In genomic region chr5:73460133-73460532, GRCh38 we compare ENCODE assay signal across 1 cellular context.
TF ChIP-seq lines count a peak whose summit lies in the region.

No MANE protein-coding gene starts in this region.

TF ChIP-seq in GM23338, 12 proteins besides CTCF, POLR2A, EP300 and RAD21:
- TF ChIP-seq REST (IDR thresholded peaks at IDR 0.05; ENCODE audit: unreplicated experiment), result no peak
- no peak for TF ChIP-seq EZH2phosphoT487 (IDR thresholded peaks at IDR 0.05; ENCODE audit: unreplicated experiment)
- TF ChIP-seq ZNF331 (CRISPR knock-in tag; IDR thresholded peaks at IDR 0.05; ENCODE audit: low read depth), result no peak
- no peak for TF ChIP-seq CREB1 (CRISPR knock-in tag; IDR thresholded peaks at IDR 0.05; ENCODE audit: low read depth)
- TF ChIP-seq, protein P1, sequence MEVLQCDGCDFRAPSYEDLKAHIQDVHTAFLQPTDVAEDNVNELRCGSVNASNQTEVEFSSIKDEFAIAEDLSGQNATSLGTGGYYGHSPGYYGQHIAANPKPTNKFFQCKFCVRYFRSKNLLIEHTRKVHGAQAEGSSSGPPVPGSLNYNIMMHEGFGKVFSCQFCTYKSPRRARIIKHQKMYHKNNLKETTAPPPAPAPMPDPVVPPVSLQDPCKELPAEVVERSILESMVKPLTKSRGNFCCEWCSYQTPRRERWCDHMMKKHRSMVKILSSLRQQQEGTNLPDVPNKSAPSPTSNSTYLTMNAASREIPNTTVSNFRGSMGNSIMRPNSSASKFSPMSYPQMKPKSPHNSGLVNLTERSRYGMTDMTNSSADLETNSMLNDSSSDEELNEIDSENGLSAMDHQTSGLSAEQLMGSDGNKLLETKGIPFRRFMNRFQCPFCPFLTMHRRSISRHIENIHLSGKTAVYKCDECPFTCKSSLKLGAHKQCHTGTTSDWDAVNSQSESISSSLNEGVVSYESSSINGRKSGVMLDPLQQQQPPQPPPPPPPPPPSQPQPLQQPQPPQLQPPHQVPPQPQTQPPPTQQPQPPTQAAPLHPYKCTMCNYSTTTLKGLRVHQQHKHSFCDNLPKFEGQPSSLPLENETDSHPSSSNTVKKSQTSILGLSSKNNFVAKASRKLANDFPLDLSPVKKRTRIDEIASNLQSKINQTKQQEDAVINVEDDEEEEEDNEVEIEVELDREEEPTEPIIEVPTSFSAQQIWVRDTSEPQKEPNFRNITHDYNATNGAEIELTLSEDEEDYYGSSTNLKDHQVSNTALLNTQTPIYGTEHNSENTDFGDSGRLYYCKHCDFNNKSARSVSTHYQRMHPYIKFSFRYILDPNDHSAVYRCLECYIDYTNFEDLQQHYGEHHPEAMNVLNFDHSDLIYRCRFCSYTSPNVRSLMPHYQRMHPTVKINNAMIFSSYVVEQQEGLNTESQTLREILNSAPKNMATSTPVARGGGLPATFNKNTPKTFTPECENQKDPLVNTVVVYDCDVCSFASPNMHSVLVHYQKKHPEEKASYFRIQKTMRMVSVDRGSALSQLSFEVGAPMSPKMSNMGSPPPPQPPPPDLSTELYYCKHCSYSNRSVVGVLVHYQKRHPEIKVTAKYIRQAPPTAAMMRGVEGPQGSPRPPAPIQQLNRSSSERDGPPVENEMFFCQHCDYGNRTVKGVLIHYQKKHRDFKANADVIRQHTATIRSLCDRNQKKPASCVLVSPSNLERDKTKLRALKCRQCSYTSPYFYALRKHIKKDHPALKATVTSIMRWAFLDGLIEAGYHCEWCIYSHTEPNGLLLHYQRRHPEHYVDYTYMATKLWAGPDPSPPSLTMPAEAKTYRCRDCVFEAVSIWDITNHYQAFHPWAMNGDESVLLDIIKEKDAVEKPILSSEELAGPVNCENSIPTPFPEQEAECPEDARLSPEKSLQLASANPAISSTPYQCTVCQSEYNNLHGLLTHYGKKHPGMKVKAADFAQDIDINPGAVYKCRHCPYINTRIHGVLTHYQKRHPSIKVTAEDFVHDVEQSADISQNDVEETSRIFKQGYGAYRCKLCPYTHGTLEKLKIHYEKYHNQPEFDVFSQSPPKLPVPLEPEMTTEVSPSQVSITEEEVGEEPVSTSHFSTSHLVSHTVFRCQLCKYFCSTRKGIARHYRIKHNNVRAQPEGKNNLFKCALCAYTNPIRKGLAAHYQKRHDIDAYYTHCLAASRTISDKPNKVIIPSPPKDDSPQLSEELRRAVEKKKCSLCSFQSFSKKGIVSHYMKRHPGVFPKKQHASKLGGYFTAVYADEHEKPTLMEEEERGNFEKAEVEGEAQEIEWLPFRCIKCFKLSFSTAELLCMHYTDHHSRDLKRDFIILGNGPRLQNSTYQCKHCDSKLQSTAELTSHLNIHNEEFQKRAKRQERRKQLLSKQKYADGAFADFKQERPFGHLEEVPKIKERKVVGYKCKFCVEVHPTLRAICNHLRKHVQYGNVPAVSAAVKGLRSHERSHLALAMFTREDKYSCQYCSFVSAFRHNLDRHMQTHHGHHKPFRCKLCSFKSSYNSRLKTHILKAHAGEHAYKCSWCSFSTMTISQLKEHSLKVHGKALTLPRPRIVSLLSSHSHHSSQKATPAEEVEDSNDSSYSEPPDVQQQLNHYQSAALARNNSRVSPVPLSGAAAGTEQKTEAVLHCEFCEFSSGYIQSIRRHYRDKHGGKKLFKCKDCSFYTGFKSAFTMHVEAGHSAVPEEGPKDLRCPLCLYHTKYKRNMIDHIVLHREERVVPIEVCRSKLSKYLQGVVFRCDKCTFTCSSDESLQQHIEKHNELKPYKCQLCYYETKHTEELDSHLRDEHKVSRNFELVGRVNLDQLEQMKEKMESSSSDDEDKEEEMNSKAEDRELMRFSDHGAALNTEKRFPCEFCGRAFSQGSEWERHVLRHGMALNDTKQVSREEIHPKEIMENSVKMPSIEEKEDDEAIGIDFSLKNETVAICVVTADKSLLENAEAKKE (CRISPR knock-in tag; IDR thresholded peaks at IDR 0.05), result no peak
- TF ChIP-seq JUNB (IDR thresholded peaks at IDR 0.05; ENCODE audit: unreplicated experiment), result no peak
- TF ChIP-seq ZNF114 (CRISPR knock-in tag; IDR thresholded peaks at IDR 0.05), result no peak
- TF ChIP-seq POLR2AphosphoS5 (IDR thresholded peaks at IDR 0.05; ENCODE audit: low read depth), result no peak
- no peak for TF ChIP-seq STAT1 (IDR thresholded peaks at IDR 0.05; ENCODE audit: unreplicated experiment)
- TF ChIP-seq ETS1 (IDR thresholded peaks at IDR 0.05), result no peak
- no peak for TF ChIP-seq EZH2 (IDR thresholded peaks at IDR 0.05; ENCODE audit: low read depth, unreplicated experiment)
- TF ChIP-seq NANOG (IDR thresholded peaks at IDR 0.05; ENCODE audit: borderline replicate concordance), result no peak
